In genomic region chr4:48047421-48047844, GRCh38 we compare ENCODE assay signal across 8 cellular contexts. TPM values are rescaled to one million over a fixed set of nuclear protein-coding genes. Genes with fewer than 3 reads are reported as not detected.
DNase-seq lines count a peak whose midpoint lies in the region; ATAC-seq lines count a peak whose summit lies in the region.

No MANE protein-coding gene starts in this region.

- 23% methylated on average over 3 of the region's 3 CpGs for WGBS in right cardiac atrium

- H3K4me1 ChIP-seq in right cardiac atrium (ENCODE audit: control insufficient read depth, insufficient read depth, low read length): peaks cover 3% of the 10 kb centered on the region

- H3K27ac ChIP-seq in right cardiac atrium (ENCODE audit: low read length): no peak overlapping the region

- CTCF ChIA-PET in activated CD4-positive, alpha-beta memory T cell treated with anti-CD3 and anti-CD28 coated beads for 36 hours (lab: Charles Lee): interaction anchor here (0.9 to 10.1 kb wide), 6 partner anchors 13 to 62 kb away, joined by 3 to 87 read pairs (median 4); no protein-coding TSS in a partner anchor

- no peaks in the 10 kb centered on the region for H3K9me3 Mint-ChIP-seq in IgD-negative memory B cell
- no peaks in the 10 kb centered on the region for H3K9me3 Mint-ChIP-seq in activated CD4-positive, alpha-beta memory T cell treated with anti-CD3 and anti-CD28 coated beads for 36 hours

- H3K27ac Mint-ChIP-seq in IgD-negative memory B cell: peak overlapping the region in 1 of 3 donors; percentile 65
- peak overlapping the region; percentile 15 for H3K27ac Mint-ChIP-seq in activated CD4-positive, alpha-beta memory T cell treated with anti-CD3 and anti-CD28 coated beads for 36 hours

- H3K27me3 Mint-ChIP-seq in IgD-negative memory B cell: peaks cover 59% of the 10 kb centered on the region
- peaks cover 34% of the 10 kb centered on the region for H3K27me3 Mint-ChIP-seq in activated CD4-positive, alpha-beta memory T cell treated with anti-CD3 and anti-CD28 coated beads for 36 hours

- no peaks in the 10 kb centered on the region for H3K36me3 Mint-ChIP-seq in IgD-negative memory B cell
- H3K36me3 Mint-ChIP-seq in activated CD4-positive, alpha-beta memory T cell treated with anti-CD3 and anti-CD28 coated beads for 36 hours: no peaks in the 10 kb centered on the region

- ATAC-seq in GM21360 (IDR thresholded peaks at IDR 0.05; ENCODE audit: unreplicated experiment) (peak; percentile 91), right cardiac atrium (peak; percentile 20 to 61)

- no peak overlapping the region for H3K4me3 ChIP-seq in right cardiac atrium (ENCODE audit: low read length)

- intact Hi-C loops in activated CD4-positive, alpha-beta memory T cell treated with anti-CD3 and anti-CD28 coated beads for 36 hours (cut with micrococcal nuclease): loop anchor here (1.0 kb wide), 4 partner anchors 11 to 56 kb away; no protein-coding TSS in a partner anchor
- intact Hi-C loops in right cardiac atrium (cut with DNase I): no loop called here

- H3K9me3 ChIP-seq in right cardiac atrium (ENCODE audit: control insufficient read depth, low read length): no peaks in the 10 kb centered on the region

- POLR2A ChIA-PET in activated CD4-positive, alpha-beta memory T cell treated with anti-CD3 and anti-CD28 coated beads for 36 hours (lab: Charles Lee): interaction anchor here (0.7 to 1.8 kb wide), 3 partner anchors 12 to 27 kb away, joined by 3 to 10 read pairs (median 6); no protein-coding TSS in a partner anchor

- H3K27me3 ChIP-seq in right cardiac atrium (ENCODE audit: control insufficient read depth, insufficient read depth): no peaks in the 10 kb centered on the region

- peaks cover 19 to 44% (median 42%) of the 10 kb centered on the region in 3 donors for H3K4me1 Mint-ChIP-seq in IgD-negative memory B cell
- peaks cover 52% of the 10 kb centered on the region for H3K4me1 Mint-ChIP-seq in activated CD4-positive, alpha-beta memory T cell treated with anti-CD3 and anti-CD28 coated beads for 36 hours (ENCODE audit: low read depth)

- DNase-seq in Ammon's horn (ENCODE audit: low spot score): peak; percentile 24
- DNase-seq in activated CD4-positive, alpha-beta memory T cell treated with anti-CD3 and anti-CD28 coated beads for 36 hours: peak; percentile 91
- no peak for DNase-seq in right cardiac atrium
- DNase-seq in stimulated activated CD8-positive, alpha-beta memory T cell treated with anti-CD3 and anti-CD28 coated beads, Interleukin-7, amount 100 ng/mL, for 48 hours (ENCODE audit: extremely low read depth in 1 of 2, low read depth in 1 of 2): peak; percentile 63 to 79
- no peak for DNase-seq in DMS 273 (lab: John Stamatoyannopoulos, UW; ENCODE audit: unreplicated experiment)
- DNase-seq in NCI-H2081 (lab: John Stamatoyannopoulos, UW): no peak

- peak overlapping the region in 3 of 4 donors; percentile 1 to 85 (median 80) for H3K4me3 Mint-ChIP-seq in IgD-negative memory B cell
- no peak overlapping the region for H3K4me3 Mint-ChIP-seq in activated CD4-positive, alpha-beta memory T cell treated with anti-CD3 and anti-CD28 coated beads for 36 hours

RNA-seq across cellular contexts. Expression of gene NIPAL1, which starts 30.9 kb away (rescaled TPM):
- not detected for polyA plus RNA-seq in IgD-negative memory B cell
- total RNA-seq in activated CD4-positive, alpha-beta memory T cell treated with anti-CD3 and anti-CD28 coated beads for 36 hours: 1 to 10 TPM; 1.3 to 1.9 TPM
- under 1 TPM; 0.23 to 0.92 (median 0.48) TPM for total RNA-seq in right cardiac atrium
- 0.20 TPM for polyA plus RNA-seq in right cardiac atrium

RNA-seq across cellular contexts. Expression of gene CNGA1, which starts 31.0 kb away (rescaled TPM):
- polyA plus RNA-seq in IgD-negative memory B cell (not detected), right cardiac atrium (0.48 TPM)
- total RNA-seq in activated CD4-positive, alpha-beta memory T cell treated with anti-CD3 and anti-CD28 coated beads for 36 hours: under 1 TPM in 1 of 2 experiments, not detected in 1; 0.70 TPM
- under 1 TPM in 1 of 4 donors, not detected in 3; 0.42 TPM for total RNA-seq in right cardiac atrium

Comparison
In these comparisons a context has a peak if more than half of its experiments do, and no peak if none do; other contexts are left out.
1. DNase-seq: peak in Ammon's horn (single experiment), activated CD4-positive, alpha-beta memory T cell treated with anti-CD3 and anti-CD28 coated beads for 36 hours (single experiment) and stimulated activated CD8-positive, alpha-beta memory T cell treated with anti-CD3 and anti-CD28 coated beads, Interleukin-7, amount 100 ng/mL, for 48 hours (2 of 2); none in right cardiac atrium (0 of 3), DMS 273 (single experiment) and NCI-H2081 (0 of 2).